Comparison of ENCODE assay signal across 1 cellular context in the genomic region with DNA sequence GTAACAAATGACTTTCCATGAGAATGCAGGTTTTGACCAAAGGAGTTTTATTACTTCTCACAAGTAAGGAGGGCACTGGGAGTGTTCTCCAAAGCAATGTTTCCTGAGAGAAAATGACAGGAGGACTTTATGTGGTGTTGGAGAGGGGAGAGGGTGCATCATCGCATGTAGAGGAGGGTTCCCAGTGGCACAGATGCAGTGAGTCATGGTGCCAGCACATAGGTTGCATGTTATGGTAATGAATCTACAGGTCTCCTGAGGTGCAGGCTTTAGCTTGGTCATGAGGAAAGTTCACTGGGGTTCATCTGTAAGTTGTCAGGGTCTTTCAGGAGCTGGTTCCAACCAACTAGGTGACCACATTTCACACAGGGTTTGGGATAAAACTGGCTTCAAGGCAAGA.
TF ChIP-seq lines count a peak whose summit lies in the region.

No MANE protein-coding gene starts in this region.

TF ChIP-seq in HEK293, 187 proteins besides CTCF, POLR2A, EP300 and RAD21:
- no peak for TF ChIP-seq ZNF146 (tag by site-specific recombination; IDR thresholded peaks at IDR 0.05)
- peak; percentile 41; the same call in 1 of the 2 replicates for TF ChIP-seq WT1 (tag by site-specific recombination; IDR thresholded peaks at IDR 0.05)
